In the genomic region with DNA sequence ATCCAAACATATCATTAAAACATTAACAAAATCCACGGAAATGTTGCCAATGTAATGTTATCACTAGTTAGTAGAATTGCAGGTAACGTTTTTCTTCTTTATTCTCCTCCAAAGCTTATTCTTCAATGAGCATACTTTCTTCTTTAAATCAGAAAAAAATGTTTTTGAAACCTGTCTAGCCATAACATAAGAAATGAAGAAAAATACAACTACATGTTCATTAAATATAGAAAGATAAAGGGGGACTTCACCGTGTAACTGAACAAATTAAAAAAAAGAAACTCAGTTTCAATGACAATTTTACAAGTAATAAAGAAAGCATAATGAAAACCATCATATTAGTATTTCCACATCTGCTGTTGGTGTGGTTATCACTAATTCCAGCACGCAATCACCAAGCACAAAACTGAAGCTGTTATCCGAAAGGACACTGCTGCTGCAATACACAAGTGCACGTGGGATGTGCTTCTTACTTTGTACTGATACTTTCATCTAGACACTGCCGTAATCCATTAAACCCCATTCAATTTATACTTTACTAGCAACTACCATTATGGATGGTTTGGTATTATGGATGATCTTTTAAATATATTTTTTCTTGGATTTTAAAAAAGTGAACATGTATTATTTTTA, we compare ENCODE assay signal across 8 cellular contexts. TPM values are rescaled to one million over a fixed set of nuclear protein-coding genes. Genes with fewer than 3 reads are reported as not detected.
DNase-seq lines count a peak whose midpoint lies in the region; ATAC-seq and TF ChIP-seq lines count a peak whose summit lies in the region.

No MANE protein-coding gene starts in this region.

- intact Hi-C loops in heart right ventricle (cut with DNase I), result loop anchor here in 3 of 10 donors (5.0 kb wide), 3 partner anchors 37 to 43 kb away; a partner anchor contains a TSS
- intact Hi-C loops in cardiac septum (cut with DNase I), result no loop called here

- H3K36me3 ChIP-seq in heart right ventricle (no peaks in the 10 kb centered on the region), tibial nerve (no peaks in the 10 kb centered on the region), H7 (replicated peaks; ENCODE audit: control insufficient read depth, insufficient read depth, low read length) (no peaks in the 10 kb centered on the region)

- TF ChIP-seq EP300 in tibial nerve (IDR thresholded peaks at IDR 0.05), result no peak

- no peaks in the 10 kb centered on the region for H3K9me3 Mint-ChIP-seq in activated CD4-positive, alpha-beta memory T cell treated with anti-CD3 and anti-CD28 coated beads, Interleukin-2, amount 10 ng/mL, durations not matched to agents 7 days and 5 days

- H3K27me3 ChIP-seq in heart right ventricle, result no peaks in the 10 kb centered on the region
- no peaks in the 10 kb centered on the region for H3K27me3 ChIP-seq in foreskin keratinocyte
- no peaks in the 10 kb centered on the region for H3K27me3 ChIP-seq in tibial nerve
- no peaks in the 10 kb centered on the region for H3K27me3 ChIP-seq in H7 (ENCODE audit: control insufficient read depth, insufficient read depth, low read length)

- 44 to 45% methylated on average over 7 of the region's 7 CpGs for WGBS in heart right ventricle, 2 donors
- 72 to 73% methylated on average over 7 of the region's 7 CpGs for WGBS in tibial nerve, 2 donors

- peak overlapping the region; percentile 87 for H3K4me3 Mint-ChIP-seq in activated CD4-positive, alpha-beta memory T cell treated with anti-CD3 and anti-CD28 coated beads, Interleukin-2, amount 10 ng/mL, durations not matched to agents 7 days and 5 days

- peaks cover 35% of the 10 kb centered on the region for H3K36me3 Mint-ChIP-seq in activated CD4-positive, alpha-beta memory T cell treated with anti-CD3 and anti-CD28 coated beads, Interleukin-2, amount 10 ng/mL, durations not matched to agents 7 days and 5 days (ENCODE audit: low read depth)

- POLR2A ChIA-PET in activated CD4-positive, alpha-beta memory T cell treated with anti-CD3 and anti-CD28 coated beads, Interleukin-2, amount 10 ng/mL, durations not matched to agents 7 days and 5 days (lab: Charles Lee), result interaction anchor here (0.8 to 2.8 kb wide), 6 partner anchors 9 to 115 kb away, joined by 3 to 34 read pairs (median 14); a partner anchor contains a TSS

- H3K4me1 ChIP-seq in heart right ventricle, result peaks cover 33 to 99% (median 94%) of the 10 kb centered on the region in 9 donors
- H3K4me1 ChIP-seq in foreskin keratinocyte, result peaks cover 40% of the 10 kb centered on the region
- H3K4me1 ChIP-seq in tibial nerve, result peaks cover 7 to 91% (median 70%) of the 10 kb centered on the region in 4 donors

- no peak for TF ChIP-seq POLR2A in tibial nerve (IDR thresholded peaks at IDR 0.05)

- H3K4me3 ChIP-seq in heart right ventricle (no peak overlapping the region), tibial nerve (no peak overlapping the region), H7 (ENCODE audit: insufficient read depth, low read depth, low read length) (no peak overlapping the region)

- CTCF ChIA-PET in activated CD4-positive, alpha-beta memory T cell treated with anti-CD3 and anti-CD28 coated beads, Interleukin-2, amount 10 ng/mL, durations not matched to agents 7 days and 5 days (lab: Charles Lee), result interaction anchor here (0.8 to 2.1 kb wide), 2 partner anchors 44 to 157 kb away, joined by 3 to 8 read pairs; no protein-coding TSS in a partner anchor

- peak overlapping the region in 9 of 10 donors; percentile 90 to 94 (median 92) for H3K27ac ChIP-seq in heart right ventricle
- H3K27ac ChIP-seq in foreskin keratinocyte, result peak overlapping the region; percentile 100
- H3K27ac ChIP-seq in tibial nerve, result peak overlapping the region; percentile 77 to 92 (median 90)

- H3K9me3 ChIP-seq in heart right ventricle (no peaks in the 10 kb centered on the region), tibial nerve (no peaks in the 10 kb centered on the region)

- no peak for ATAC-seq in heart right ventricle
- no peak for ATAC-seq in foreskin keratinocyte
- no peak for ATAC-seq in HG03196 (IDR thresholded peaks at IDR 0.05; ENCODE audit: unreplicated experiment)

- H3K27me3 Mint-ChIP-seq in activated CD4-positive, alpha-beta memory T cell treated with anti-CD3 and anti-CD28 coated beads, Interleukin-2, amount 10 ng/mL, durations not matched to agents 7 days and 5 days, result no peaks in the 10 kb centered on the region

- peaks cover 90% of the 10 kb centered on the region for H3K4me1 Mint-ChIP-seq in activated CD4-positive, alpha-beta memory T cell treated with anti-CD3 and anti-CD28 coated beads, Interleukin-2, amount 10 ng/mL, durations not matched to agents 7 days and 5 days

- H3K27ac Mint-ChIP-seq in activated CD4-positive, alpha-beta memory T cell treated with anti-CD3 and anti-CD28 coated beads, Interleukin-2, amount 10 ng/mL, durations not matched to agents 7 days and 5 days, result peak overlapping the region; percentile 92

- TF ChIP-seq CTCF in heart right ventricle (IDR thresholded peaks at IDR 0.05), result no peak
- TF ChIP-seq CTCF in foreskin keratinocyte (conservative IDR thresholded peaks at IDR 0.05), result no peak
- no peak for TF ChIP-seq CTCF in tibial nerve (IDR thresholded peaks at IDR 0.05)

- no peak for DNase-seq in heart right ventricle
- DNase-seq in cardiac septum (ENCODE audit: low spot score), result no peak
- DNase-seq in activated CD4-positive, alpha-beta memory T cell treated with anti-CD3 and anti-CD28 coated beads, Interleukin-2, amount 10 ng/mL, durations not matched to agents 7 days and 5 days, result no peak
- DNase-seq in foreskin keratinocyte, result no peak
- DNase-seq in tibial nerve (ENCODE audit: low spot score in 2 of 2), result no peak
- DNase-seq in H7, result no peak
- DNase-seq in cerebellar nuclear complex (lab: John Stamatoyannopoulos, UW), result no peak

RNA-seq across cellular contexts. Expression of a gene that starts 9.6 kb away (rescaled TPM):
- total RNA-seq in heart right ventricle (10 to 100 TPM; 44.3 to 79.2 (median 50.0) TPM), cardiac septum (45.6 TPM), foreskin keratinocyte (60.6 and 63.8 TPM in 2 replicates), tibial nerve (100 to 1,000 TPM in 3 of 4 donors, 10 to 100 TPM in 1; 91.0 to 124 (median 114) TPM)
- polyA plus RNA-seq in heart right ventricle (10 to 100 TPM; 18.9 to 26.4 TPM), foreskin keratinocyte (18.5 and 21.5 TPM in 2 replicates)
- 100 to 1,000 TPM; 128 to 133 TPM for total RNA-seq in activated CD4-positive, alpha-beta memory T cell treated with anti-CD3 and anti-CD28 coated beads, Interleukin-2, amount 10 ng/mL, durations not matched to agents 7 days and 5 days
- total RNA-seq in H7 (2014; rRNA removed; shearing (Covaris generic)), result 33.1 and 41.0 TPM in 2 replicates

RNA-seq across cellular contexts. Expression of a gene that starts 36.7 kb away (rescaled TPM):
- total RNA-seq in heart right ventricle, result 10 to 100 TPM; 15.8 to 32.4 (median 21.1) TPM
- 10 to 100 TPM; 13.6 to 43.1 TPM for polyA plus RNA-seq in heart right ventricle
- total RNA-seq in cardiac septum, result 24.8 TPM
- total RNA-seq in activated CD4-positive, alpha-beta memory T cell treated with anti-CD3 and anti-CD28 coated beads, Interleukin-2, amount 10 ng/mL, durations not matched to agents 7 days and 5 days, result 10 to 100 TPM; 12.2 to 16.1 TPM
- total RNA-seq in foreskin keratinocyte, result 5.1 and 5.7 TPM in 2 replicates
- polyA plus RNA-seq in foreskin keratinocyte, result 3.7 TPM in 2 replicates
- 10 to 100 TPM; 19.2 to 41.4 (median 25.9) TPM for total RNA-seq in tibial nerve
- total RNA-seq in H7 (2014; rRNA removed; shearing (Covaris generic)), result 5.5 and 11.8 TPM in 2 replicates
